ENCODE assay signal across 16 cellular contexts in genomic region chr12:115979851-115980250, GRCh38.
DNase-seq lines count a peak whose midpoint lies in the region; ATAC-seq and TF ChIP-seq lines count a peak whose summit lies in the region.
"Had no signal": no experiment of that assay in that cellular context is flagged by ENCODE, and none has a peak within 500 bp of the region (broad histone marks: within the 10 kb centered on the region; RNA-seq: fewer than 3 reads in every experiment).

No MANE protein-coding gene starts in this region.

- no peak for TF ChIP-seq CTCF in osteocyte (IDR thresholded peaks at IDR 0.05)
- no peak for TF ChIP-seq CTCF in lower leg skin (IDR thresholded peaks at IDR 0.05)

- H3K27me3 ChIP-seq in HUES48 (ENCODE audit: control insufficient read depth, insufficient read depth, low read length): no peaks in the 10 kb centered on the region
- no peaks in the 10 kb centered on the region for H3K27me3 ChIP-seq in adipocyte (replicated peaks; ENCODE audit: control insufficient read depth, insufficient read depth, low read length)
- H3K27me3 ChIP-seq in iPS DF 6.9 (ENCODE audit: control insufficient read depth, insufficient read depth, low read length): no peaks in the 10 kb centered on the region
- H3K27me3 ChIP-seq: BE2C had no signal

- no peak overlapping the region for H3K4me3 Mint-ChIP-seq in osteocyte (ENCODE audit: unreplicated experiment)
- H3K4me3 Mint-ChIP-seq in naive thymus-derived CD8-positive, alpha-beta T cell: no peak overlapping the region
- H3K4me3 Mint-ChIP-seq: CD14-positive monocyte; CD4-positive, alpha-beta memory T cell; H9 had no signal

- peak overlapping the region; percentile 54 for H3K27ac Mint-ChIP-seq in osteocyte (ENCODE audit: unreplicated experiment)
- H3K27ac Mint-ChIP-seq in naive thymus-derived CD8-positive, alpha-beta T cell: peak overlapping the region in 1 of 10 donors; percentile 74
- H3K27ac Mint-ChIP-seq: CD4-positive, alpha-beta memory T cell had no signal

- intact Hi-C loops in lower leg skin (cut with DNase I; ENCODE audit: low total_unique reads): loop anchor here (5.0 kb wide), 1 partner anchor 982 kb away; no protein-coding TSS in a partner anchor

- no peaks in the 10 kb centered on the region for H3K9me3 ChIP-seq in HUES48 (ENCODE audit: control insufficient read depth, insufficient read depth, low read length)
- no peaks in the 10 kb centered on the region for H3K9me3 ChIP-seq in adipocyte (ENCODE audit: control insufficient read depth, low read length)
- H3K9me3 ChIP-seq in iPS DF 6.9 (ENCODE audit: control insufficient read depth, insufficient read depth, low read length): no peaks in the 10 kb centered on the region
- H3K9me3 ChIP-seq: BE2C had no signal

- H3K27me3 Mint-ChIP-seq in osteocyte (ENCODE audit: unreplicated experiment): no peaks in the 10 kb centered on the region
- H3K27me3 Mint-ChIP-seq in naive thymus-derived CD8-positive, alpha-beta T cell: no peaks in the 10 kb centered on the region
- H3K27me3 Mint-ChIP-seq: CD4-positive, alpha-beta memory T cell had no signal

- H3K4me3 ChIP-seq in HUES48 (ENCODE audit: low read depth, low read length) (no peak overlapping the region), adipocyte (ENCODE audit: low read length) (peak overlapping the region; percentile 30), iPS DF 6.9 (ENCODE audit: low read length) (no peak overlapping the region), lower leg skin (ENCODE audit: low read depth, poor library complexity, severe bottlenecking) (no peak overlapping the region)

- H3K9ac ChIP-seq in HUES48 (ENCODE audit: low read depth, low read length) (no peak overlapping the region), adipocyte (ENCODE audit: low read length) (peak overlapping the region; percentile 68)

- H3K36me3 ChIP-seq in HUES48 (ENCODE audit: control insufficient read depth, insufficient read depth, low read length): peaks cover 51% of the 10 kb centered on the region
- H3K36me3 ChIP-seq in adipocyte (ENCODE audit: control insufficient read depth, insufficient read depth, low read length, severe bottlenecking): peaks cover 71% of the 10 kb centered on the region
- H3K36me3 ChIP-seq in iPS DF 6.9 (ENCODE audit: control insufficient read depth, insufficient read depth, low read length): no peaks in the 10 kb centered on the region; the same call in 1 of the 2 replicates

- DNase-seq in adipocyte (ENCODE audit: low read depth) (no peak), iPS DF 6.9 (ENCODE audit: low read depth, low spot score) (peak; percentile 7), osteocyte (ENCODE audit: extremely low spot score, unreplicated experiment) (no peak), lower leg skin (ENCODE audit: low spot score in 2 of 2) (no peak), caudate nucleus (lab: John Stamatoyannopoulos, UW) (no peak)
- DNase-seq in naive thymus-derived CD8-positive, alpha-beta T cell: no peak
- DNase-seq: ACHN; BE2C; CD4-positive, alpha-beta memory T cell; DMS153; DMS79; GDM1; H9 had no signal

- H3K4me1 ChIP-seq in HUES48 (ENCODE audit: control insufficient read depth, insufficient read depth, low read length): peaks cover 8% of the 10 kb centered on the region; the same call in 1 of the 2 replicates
- peaks cover 24% of the 10 kb centered on the region for H3K4me1 ChIP-seq in adipocyte (ENCODE audit: control insufficient read depth, insufficient read depth, low read length)
- H3K4me1 ChIP-seq in iPS DF 6.9 (ENCODE audit: control insufficient read depth, insufficient read depth, low read length): no peaks in the 10 kb centered on the region
- H3K4me1 ChIP-seq: BE2C had no signal

- ATAC-seq in HG03045 (IDR thresholded peaks at IDR 0.05; ENCODE audit: unreplicated experiment): no peak
- ATAC-seq in naive thymus-derived CD8-positive, alpha-beta T cell: no peak

- TF ChIP-seq POLR2A in lower leg skin (IDR thresholded peaks at IDR 0.05): no peak

- H3K27ac ChIP-seq in HUES48 (ENCODE audit: low read depth, low read length): peak overlapping the region; percentile 40
- H3K27ac ChIP-seq in iPS DF 6.9 (ENCODE audit: low read length): no peak overlapping the region
- H3K27ac ChIP-seq in caudate nucleus (ENCODE audit: low read depth, low read length): no peak overlapping the region

- no peaks in the 10 kb centered on the region for H3K9me3 Mint-ChIP-seq in osteocyte (ENCODE audit: unreplicated experiment)
- no peaks in the 10 kb centered on the region for H3K9me3 Mint-ChIP-seq in naive thymus-derived CD8-positive, alpha-beta T cell
- H3K9me3 Mint-ChIP-seq: CD14-positive monocyte; CD4-positive, alpha-beta memory T cell; H9 had no signal

- WGBS in iPS DF 6.9 (ENCODE audit: insufficient coverage, insufficient read length): no CpG with 5 or more reads among the region's 3 CpGs
- WGBS in lower leg skin, 2 donors: 83 to 86% methylated on average over 3 of the region's 3 CpGs

- POLR2A ChIA-PET in naive thymus-derived CD8-positive, alpha-beta T cell (lab: Charles Lee): no interaction called here

- H3K36me3 Mint-ChIP-seq in osteocyte (ENCODE audit: unreplicated experiment): peaks cover 52% of the 10 kb centered on the region
- peaks cover 0 to 79% (median 34%) of the 10 kb centered on the region in 3 donors for H3K36me3 Mint-ChIP-seq in naive thymus-derived CD8-positive, alpha-beta T cell

- H3K4me1 Mint-ChIP-seq in osteocyte (ENCODE audit: unreplicated experiment): peaks cover 13% of the 10 kb centered on the region
- peaks cover 0 to 2% (median 0%) of the 10 kb centered on the region in 4 donors for H3K4me1 Mint-ChIP-seq in naive thymus-derived CD8-positive, alpha-beta T cell
- H3K4me1 Mint-ChIP-seq: CD14-positive monocyte had no signal
